In genomic region chr11:106156290-106156937, GRCh38 we compare ENCODE assay signal across 8 cellular contexts.
DNase-seq lines count a peak whose midpoint lies in the region; ATAC-seq, FAIRE-seq and TF ChIP-seq lines count a peak whose summit lies in the region.

No MANE protein-coding gene starts in this region.

- H2AK5ac ChIP-seq in mesenchymal stem cell (ENCODE audit: low read length, severe bottlenecking), result no peak overlapping the region

- no peak overlapping the region for H3K18ac ChIP-seq in mesenchymal stem cell (ENCODE audit: low read depth in 1 of 2, low read length in 2 of 2)

- no peak overlapping the region for H3K23ac ChIP-seq in mesenchymal stem cell (ENCODE audit: low read length in 2 of 2)

- no peak overlapping the region for H3K4me2 ChIP-seq in HCT116 (ENCODE audit: low read length)
- no peak overlapping the region for H3K4me2 ChIP-seq in mesenchymal stem cell (ENCODE audit: low read length, poor library complexity, severe bottlenecking)

- no peak overlapping the region for H2BK15ac ChIP-seq in mesenchymal stem cell (ENCODE audit: low read depth, poor library complexity, severe bottlenecking)

- DNase-seq in NCI-H748 (lab: John Stamatoyannopoulos, UW; ENCODE audit: unreplicated experiment) (peak; percentile 14), NCI-H748 treated with DMSO at 0.1 percent for 48 hours (lab: John Stamatoyannopoulos, UW) (no peak), HCT116 (ENCODE audit: low read depth, low spot score) (peak; percentile 26), NCI-H1092 (lab: John Stamatoyannopoulos, UW) (peak; percentile 3), bronchial epithelial cell (ENCODE audit: low read depth) (peak; percentile 76), mesenchymal stem cell (peak; percentile 89)
- DNase-seq in CD8-positive, alpha-beta T cell, result no peak
- DNase-seq in activated naive CD8-positive, alpha-beta T cell treated with anti-CD3 and anti-CD28 coated beads for 36 hours, result no peak

- CTCF ChIA-PET in HCT116 (lab: Charles Lee), result interaction anchor here (0.6 to 1.1 kb wide), 8 partner anchors 18 to 881 kb away, joined by 3 to 4 read pairs (median 3); no protein-coding TSS in a partner anchor
- CTCF ChIA-PET in CD8-positive, alpha-beta T cell (lab: Charles Lee), result no interaction called here

- TF ChIP-seq CTCF in HCT116 (IDR thresholded peaks at IDR 0.05 in 2 of 3, conservative IDR thresholded peaks at IDR 0.05 in 1 of 3; ENCODE audit: borderline replicate concordance in 1 of 3, insufficient read depth in 1 of 3, low read depth in 2 of 3, low read length in 2 of 3) (peak; percentile 29 to 64 (median 44); a peak in 5 of 6 replicates), bronchial epithelial cell (IDR thresholded peaks at IDR 0.05; ENCODE audit: insufficient read depth, low read length, severe bottlenecking) (peak; percentile 42)
- TF ChIP-seq CTCF in CD8-positive, alpha-beta T cell (IDR thresholded peaks at IDR 0.05), result no peak

- no peaks in the 10 kb centered on the region for H3K9me3 Mint-ChIP-seq in CD8-positive, alpha-beta T cell
- no peaks in the 10 kb centered on the region for H3K9me3 Mint-ChIP-seq in activated naive CD8-positive, alpha-beta T cell treated with anti-CD3 and anti-CD28 coated beads for 36 hours

- BruUV-seq in HCT116 (replicated peaks; lab: Mats Ljungman, UMichigan), result no TSS peak

- H3K36me3 ChIP-seq in HCT116 (ENCODE audit: control insufficient read depth in 1 of 2, insufficient read depth in 2 of 2, low read length in 2 of 2), result no peaks in the 10 kb centered on the region
- no peaks in the 10 kb centered on the region for H3K36me3 ChIP-seq in bronchial epithelial cell (ENCODE audit: control insufficient read depth, insufficient read depth, low read length)
- no peaks in the 10 kb centered on the region for H3K36me3 ChIP-seq in mesenchymal stem cell (ENCODE audit: control insufficient read depth in 1 of 2, insufficient read depth in 2 of 2, low read depth in 1 of 2, low read length in 2 of 2)
- H3K36me3 ChIP-seq in CD8-positive, alpha-beta T cell (ENCODE audit: insufficient read depth, low read length), result no peaks in the 10 kb centered on the region

- ATAC-seq in HCT116, result peak; percentile 73
- ATAC-seq in CD8-positive, alpha-beta T cell, result no peak

- no peak overlapping the region for H3K27ac Mint-ChIP-seq in CD8-positive, alpha-beta T cell
- no peak overlapping the region for H3K27ac Mint-ChIP-seq in activated naive CD8-positive, alpha-beta T cell treated with anti-CD3 and anti-CD28 coated beads for 36 hours

- H3K4me3 ChIP-seq in HCT116 (replicated peaks in 1 of 2; ENCODE audit: low read depth in 1 of 2, low read length in 2 of 2) (no peak overlapping the region), bronchial epithelial cell (ENCODE audit: low read depth, low read length) (no peak overlapping the region), mesenchymal stem cell (ENCODE audit: insufficient read depth in 1 of 2, low read depth in 1 of 2, low read length in 2 of 2) (no peak overlapping the region)
- H3K4me3 ChIP-seq in CD8-positive, alpha-beta T cell (ENCODE audit: low read depth, low read length), result no peak overlapping the region

- H3K27me3 ChIP-seq in HCT116 (ENCODE audit: insufficient read depth, low read length) (no peaks in the 10 kb centered on the region), bronchial epithelial cell (ENCODE audit: control insufficient read depth, insufficient read depth, low read length) (no peaks in the 10 kb centered on the region), mesenchymal stem cell (ENCODE audit: control insufficient read depth in 1 of 2, insufficient read depth in 1 of 2, low read length in 2 of 2) (no peaks in the 10 kb centered on the region)
- no peaks in the 10 kb centered on the region for H3K27me3 ChIP-seq in CD8-positive, alpha-beta T cell (ENCODE audit: insufficient read depth, low read length)

- no peak overlapping the region for H2BK5ac ChIP-seq in mesenchymal stem cell (ENCODE audit: low read depth, low read length, poor library complexity, severe bottlenecking)

- RAD21 ChIA-PET in HCT116 (lab: Charles Lee; ENCODE audit: low non-redundant PET in 1 of 2, low total read pairs in 2 of 2, uncharacterized antibody in 2 of 2, unreplicated experiment in 2 of 2), result no interaction called here

- H3K27ac ChIP-seq in HCT116 (ENCODE audit: low read depth, low read length), result no peak overlapping the region
- H3K27ac ChIP-seq in mesenchymal stem cell (ENCODE audit: low read length, poor library complexity, severe bottlenecking), result no peak overlapping the region
- H3K27ac ChIP-seq in CD8-positive, alpha-beta T cell (ENCODE audit: low read depth, low read length), result no peak overlapping the region

- H3K14ac ChIP-seq in mesenchymal stem cell (ENCODE audit: low read length in 2 of 2), result no peak overlapping the region

- no peak overlapping the region for H2BK12ac ChIP-seq in mesenchymal stem cell (ENCODE audit: low read length in 2 of 2)

- no peaks in the 10 kb centered on the region for H3K4me1 Mint-ChIP-seq in CD8-positive, alpha-beta T cell (ENCODE audit: low read depth)
- no peaks in the 10 kb centered on the region for H3K4me1 Mint-ChIP-seq in activated naive CD8-positive, alpha-beta T cell treated with anti-CD3 and anti-CD28 coated beads for 36 hours

- no peaks in the 10 kb centered on the region for H3K9me2 ChIP-seq in HCT116 (ENCODE audit: insufficient read depth)

- H2AFZ ChIP-seq in HCT116 (ENCODE audit: low read depth, low read length, poor library complexity, severe bottlenecking), result peak overlapping the region; percentile 46
- H2AFZ ChIP-seq in mesenchymal stem cell (ENCODE audit: low read depth, low read length), result no peak overlapping the region

- FAIRE-seq in bronchial epithelial cell (lab: Jason Lieb, UNC), result no peak

- H3K4me1 ChIP-seq in HCT116 (ENCODE audit: control insufficient read depth in 1 of 2, insufficient read depth in 2 of 2, low read length in 2 of 2) (no peaks in the 10 kb centered on the region), mesenchymal stem cell (ENCODE audit: control insufficient read depth, insufficient read depth, low read depth, low read length) (no peaks in the 10 kb centered on the region)
- H3K4me1 ChIP-seq in CD8-positive, alpha-beta T cell (ENCODE audit: insufficient read depth, low read length), result no peaks in the 10 kb centered on the region

- H3K36me3 Mint-ChIP-seq in CD8-positive, alpha-beta T cell, result no peaks in the 10 kb centered on the region
- no peaks in the 10 kb centered on the region for H3K36me3 Mint-ChIP-seq in activated naive CD8-positive, alpha-beta T cell treated with anti-CD3 and anti-CD28 coated beads for 36 hours

- intact Hi-C loops in HCT116 (cut with micrococcal nuclease), result loop anchor here (2.0 kb wide), 2 partner anchors 428 to 880 kb away; no protein-coding TSS in a partner anchor
- intact Hi-C loops in CD8-positive, alpha-beta T cell (cut with DNase I, micrococcal nuclease), result no loop called here

- no peak for TF ChIP-seq POLR2A in HCT116 (IDR thresholded peaks at IDR 0.05; ENCODE audit: borderline replicate concordance, extremely low read depth, insufficient read depth, insufficient read length)

- H3K9ac ChIP-seq in HCT116 (ENCODE audit: low read length), result no peak overlapping the region
- no peak overlapping the region for H3K9ac ChIP-seq in mesenchymal stem cell (ENCODE audit: low read length)

- H3K27me3 Mint-ChIP-seq in CD8-positive, alpha-beta T cell (ENCODE audit: low read depth), result peaks cover 4% of the 10 kb centered on the region
- H3K27me3 Mint-ChIP-seq in activated naive CD8-positive, alpha-beta T cell treated with anti-CD3 and anti-CD28 coated beads for 36 hours, result peaks cover 16% of the 10 kb centered on the region

- 0% methylated on average over 2 of the region's 4 CpGs for WGBS in mesenchymal stem cell

- no peaks in the 10 kb centered on the region for H4K20me1 ChIP-seq in HCT116 (ENCODE audit: insufficient read depth)

- no peak overlapping the region for H3K4ac ChIP-seq in mesenchymal stem cell (ENCODE audit: low read depth in 1 of 2, low read length in 2 of 2)

- H2BK120ac ChIP-seq in mesenchymal stem cell (ENCODE audit: low read depth, low read length), result no peak overlapping the region

- no peak overlapping the region for H4K8ac ChIP-seq in mesenchymal stem cell (ENCODE audit: low read length)

- no peak overlapping the region for H3K4me3 Mint-ChIP-seq in CD8-positive, alpha-beta T cell
- H3K4me3 Mint-ChIP-seq in activated naive CD8-positive, alpha-beta T cell treated with anti-CD3 and anti-CD28 coated beads for 36 hours, result no peak overlapping the region

- no peaks in the 10 kb centered on the region for H3K9me3 ChIP-seq in HCT116 (ENCODE audit: control insufficient read depth in 1 of 2, insufficient read depth in 1 of 2, low read depth in 1 of 2, low read length in 2 of 2)
- no peaks in the 10 kb centered on the region for H3K9me3 ChIP-seq in mesenchymal stem cell (ENCODE audit: control insufficient read depth, low read length)
- H3K9me3 ChIP-seq in CD8-positive, alpha-beta T cell (ENCODE audit: low read length), result no peaks in the 10 kb centered on the region

- no peak overlapping the region for H4K91ac ChIP-seq in mesenchymal stem cell (ENCODE audit: low read length)

- no peaks in the 10 kb centered on the region for H3K79me2 ChIP-seq in HCT116 (ENCODE audit: insufficient read depth, low read length)

- no peaks in the 10 kb centered on the region for H3K79me1 ChIP-seq in mesenchymal stem cell (replicated peaks; ENCODE audit: low read length, poor library complexity, severe bottlenecking)

- peak; percentile 61 for TF ChIP-seq RAD21 in HCT116 (IDR thresholded peaks at IDR 0.05; ENCODE audit: low read depth)

- POLR2A ChIA-PET in HCT116 (lab: Charles Lee), result interaction anchor here (0.6 kb wide), 1 partner anchor 60 kb away, joined by 3 read pairs; no protein-coding TSS in a partner anchor
- POLR2A ChIA-PET in CD8-positive, alpha-beta T cell (lab: Charles Lee), result no interaction called here

TF ChIP-seq in HCT116, 20 proteins besides CTCF, POLR2A, EP300 and RAD21:
- TF ChIP-seq CEBPB (IDR thresholded peaks at IDR 0.05; ENCODE audit: low read depth) (peak; percentile 54; the same call in 1 of the 2 replicates), EGR1 (IDR thresholded peaks at IDR 0.05; ENCODE audit: low read depth) (no peak)

Comparison
In these comparisons a context has a peak if more than half of its experiments do, and no peak if none do; other contexts are left out.
1. DNase-seq: peak in NCI-H748 (single experiment), HCT116 (single experiment), NCI-H1092 (single experiment), bronchial epithelial cell (single experiment) and mesenchymal stem cell (single experiment); none in NCI-H748 treated with DMSO at 0.1 percent for 48 hours (single experiment), CD8-positive, alpha-beta T cell (0 of 7) and activated naive CD8-positive, alpha-beta T cell treated with anti-CD3 and anti-CD28 coated beads for 36 hours (single experiment).